Comparison of ENCODE assay signal across 1 cellular context in the genomic region with DNA sequence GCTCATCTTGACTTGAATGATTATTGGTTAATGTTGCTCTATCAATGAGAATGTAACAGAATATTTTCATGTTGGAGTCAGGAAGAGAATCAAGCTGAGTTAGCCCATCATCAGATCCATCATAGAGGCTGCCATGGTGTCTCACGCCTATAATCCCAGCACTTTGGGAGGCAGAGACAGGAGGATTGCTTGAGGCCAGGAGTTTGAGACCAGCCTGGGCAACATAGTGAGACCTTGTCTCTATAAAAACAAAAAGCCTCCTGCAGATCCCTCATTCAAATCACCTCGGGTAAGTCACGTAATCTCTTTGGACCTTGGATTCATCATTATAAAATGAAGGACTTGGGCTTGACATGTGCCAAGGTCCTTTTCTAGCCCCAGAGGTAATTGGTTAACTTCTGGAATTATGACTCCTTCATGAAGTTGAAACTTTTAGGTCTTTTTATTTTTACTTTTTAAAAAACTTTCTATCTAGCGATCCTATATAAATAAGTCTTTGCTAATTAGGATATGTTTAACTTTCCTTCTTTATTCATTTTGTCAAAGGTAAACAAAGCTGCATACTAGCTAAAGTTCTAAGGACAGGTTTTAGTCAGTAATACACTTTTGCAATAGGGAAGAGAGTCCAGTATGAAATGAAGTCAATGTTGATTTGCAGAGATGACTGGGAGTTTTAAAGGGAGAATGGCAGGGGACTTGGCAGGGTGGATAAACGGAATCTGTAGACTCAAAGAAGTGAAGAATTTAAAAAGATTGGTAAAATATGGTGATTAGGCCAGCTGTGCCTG.
TF ChIP-seq lines count a peak whose summit lies in the region.

No MANE protein-coding gene starts in this region.

TF ChIP-seq in GM23338, 12 proteins besides CTCF, POLR2A, EP300 and RAD21 (continued from another document):
- TF ChIP-seq, protein P1, sequence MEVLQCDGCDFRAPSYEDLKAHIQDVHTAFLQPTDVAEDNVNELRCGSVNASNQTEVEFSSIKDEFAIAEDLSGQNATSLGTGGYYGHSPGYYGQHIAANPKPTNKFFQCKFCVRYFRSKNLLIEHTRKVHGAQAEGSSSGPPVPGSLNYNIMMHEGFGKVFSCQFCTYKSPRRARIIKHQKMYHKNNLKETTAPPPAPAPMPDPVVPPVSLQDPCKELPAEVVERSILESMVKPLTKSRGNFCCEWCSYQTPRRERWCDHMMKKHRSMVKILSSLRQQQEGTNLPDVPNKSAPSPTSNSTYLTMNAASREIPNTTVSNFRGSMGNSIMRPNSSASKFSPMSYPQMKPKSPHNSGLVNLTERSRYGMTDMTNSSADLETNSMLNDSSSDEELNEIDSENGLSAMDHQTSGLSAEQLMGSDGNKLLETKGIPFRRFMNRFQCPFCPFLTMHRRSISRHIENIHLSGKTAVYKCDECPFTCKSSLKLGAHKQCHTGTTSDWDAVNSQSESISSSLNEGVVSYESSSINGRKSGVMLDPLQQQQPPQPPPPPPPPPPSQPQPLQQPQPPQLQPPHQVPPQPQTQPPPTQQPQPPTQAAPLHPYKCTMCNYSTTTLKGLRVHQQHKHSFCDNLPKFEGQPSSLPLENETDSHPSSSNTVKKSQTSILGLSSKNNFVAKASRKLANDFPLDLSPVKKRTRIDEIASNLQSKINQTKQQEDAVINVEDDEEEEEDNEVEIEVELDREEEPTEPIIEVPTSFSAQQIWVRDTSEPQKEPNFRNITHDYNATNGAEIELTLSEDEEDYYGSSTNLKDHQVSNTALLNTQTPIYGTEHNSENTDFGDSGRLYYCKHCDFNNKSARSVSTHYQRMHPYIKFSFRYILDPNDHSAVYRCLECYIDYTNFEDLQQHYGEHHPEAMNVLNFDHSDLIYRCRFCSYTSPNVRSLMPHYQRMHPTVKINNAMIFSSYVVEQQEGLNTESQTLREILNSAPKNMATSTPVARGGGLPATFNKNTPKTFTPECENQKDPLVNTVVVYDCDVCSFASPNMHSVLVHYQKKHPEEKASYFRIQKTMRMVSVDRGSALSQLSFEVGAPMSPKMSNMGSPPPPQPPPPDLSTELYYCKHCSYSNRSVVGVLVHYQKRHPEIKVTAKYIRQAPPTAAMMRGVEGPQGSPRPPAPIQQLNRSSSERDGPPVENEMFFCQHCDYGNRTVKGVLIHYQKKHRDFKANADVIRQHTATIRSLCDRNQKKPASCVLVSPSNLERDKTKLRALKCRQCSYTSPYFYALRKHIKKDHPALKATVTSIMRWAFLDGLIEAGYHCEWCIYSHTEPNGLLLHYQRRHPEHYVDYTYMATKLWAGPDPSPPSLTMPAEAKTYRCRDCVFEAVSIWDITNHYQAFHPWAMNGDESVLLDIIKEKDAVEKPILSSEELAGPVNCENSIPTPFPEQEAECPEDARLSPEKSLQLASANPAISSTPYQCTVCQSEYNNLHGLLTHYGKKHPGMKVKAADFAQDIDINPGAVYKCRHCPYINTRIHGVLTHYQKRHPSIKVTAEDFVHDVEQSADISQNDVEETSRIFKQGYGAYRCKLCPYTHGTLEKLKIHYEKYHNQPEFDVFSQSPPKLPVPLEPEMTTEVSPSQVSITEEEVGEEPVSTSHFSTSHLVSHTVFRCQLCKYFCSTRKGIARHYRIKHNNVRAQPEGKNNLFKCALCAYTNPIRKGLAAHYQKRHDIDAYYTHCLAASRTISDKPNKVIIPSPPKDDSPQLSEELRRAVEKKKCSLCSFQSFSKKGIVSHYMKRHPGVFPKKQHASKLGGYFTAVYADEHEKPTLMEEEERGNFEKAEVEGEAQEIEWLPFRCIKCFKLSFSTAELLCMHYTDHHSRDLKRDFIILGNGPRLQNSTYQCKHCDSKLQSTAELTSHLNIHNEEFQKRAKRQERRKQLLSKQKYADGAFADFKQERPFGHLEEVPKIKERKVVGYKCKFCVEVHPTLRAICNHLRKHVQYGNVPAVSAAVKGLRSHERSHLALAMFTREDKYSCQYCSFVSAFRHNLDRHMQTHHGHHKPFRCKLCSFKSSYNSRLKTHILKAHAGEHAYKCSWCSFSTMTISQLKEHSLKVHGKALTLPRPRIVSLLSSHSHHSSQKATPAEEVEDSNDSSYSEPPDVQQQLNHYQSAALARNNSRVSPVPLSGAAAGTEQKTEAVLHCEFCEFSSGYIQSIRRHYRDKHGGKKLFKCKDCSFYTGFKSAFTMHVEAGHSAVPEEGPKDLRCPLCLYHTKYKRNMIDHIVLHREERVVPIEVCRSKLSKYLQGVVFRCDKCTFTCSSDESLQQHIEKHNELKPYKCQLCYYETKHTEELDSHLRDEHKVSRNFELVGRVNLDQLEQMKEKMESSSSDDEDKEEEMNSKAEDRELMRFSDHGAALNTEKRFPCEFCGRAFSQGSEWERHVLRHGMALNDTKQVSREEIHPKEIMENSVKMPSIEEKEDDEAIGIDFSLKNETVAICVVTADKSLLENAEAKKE (CRISPR knock-in tag; IDR thresholded peaks at IDR 0.05) = no peak
- TF ChIP-seq NANOG (IDR thresholded peaks at IDR 0.05; ENCODE audit: borderline replicate concordance) = no peak
- no peak for TF ChIP-seq JUNB (IDR thresholded peaks at IDR 0.05; ENCODE audit: unreplicated experiment)
